ENCODE assay signal across 1 cellular context in genomic region chr15:74906193-74906449, GRCh38.
TF ChIP-seq lines count a peak whose summit lies in the region.

No MANE protein-coding gene starts in this region.

TF ChIP-seq in SK-N-SH, 30 proteins besides CTCF, POLR2A, EP300 and RAD21 (continued from another document):
- TF ChIP-seq TAF1 (IDR thresholded peaks at IDR 0.05; ENCODE audit: borderline replicate concordance, low read depth, low read length), result no peak
- TF ChIP-seq POLR2AphosphoS5 (IDR thresholded peaks at IDR 0.05; ENCODE audit: low read depth, low read length), result no peak; the same call in 1 of the 2 replicates
TF ChIP-seq in SK-N-SH: peak in this region for 0.
